9 cellular contexts compared by ENCODE assay signal in genomic region chr19:49594157-49595005, GRCh38. TPM values are rescaled to one million over a fixed set of nuclear protein-coding genes. Genes with fewer than 3 reads are reported as not detected.
DNase-seq lines count a peak whose midpoint lies in the region; ATAC-seq, FAIRE-seq and TF ChIP-seq lines count a peak whose summit lies in the region.
"Had no signal": no experiment of that assay in that cellular context is flagged by ENCODE, and none has a peak within 500 bp of the region (broad histone marks: within the 10 kb centered on the region; RNA-seq: fewer than 3 reads in every experiment).

No MANE protein-coding gene starts in this region.

- TF ChIP-seq POLR2A in breast epithelium (IDR thresholded peaks at IDR 0.05) (no peak), thyroid gland (IDR thresholded peaks at IDR 0.05) (no peak)

- TF ChIP-seq CTCF in breast epithelium (IDR thresholded peaks at IDR 0.05) (no peak), nephron progenitor cell (IDR thresholded peaks at IDR 0.05) (no peak), thyroid gland (IDR thresholded peaks at IDR 0.05) (no peak)

- no peaks in the 10 kb centered on the region for H3K9me3 Mint-ChIP-seq in nephron progenitor cell

- FAIRE-seq in HTR-8/SVneo (lab: Jason Lieb, UNC) = no peak

- ATAC-seq in GM21723 (IDR thresholded peaks at IDR 0.05; ENCODE audit: unreplicated experiment) = no peak

- no peak overlapping the region for H3K27ac ChIP-seq in BLaER1
- H3K27ac ChIP-seq in breast epithelium = peak overlapping the region; percentile 83 to 86
- peak overlapping the region in 1 of 3 donors; percentile 94 for H3K27ac ChIP-seq in thyroid gland

- peaks cover 72% of the 10 kb centered on the region for H4K20me1 ChIP-seq in BLaER1

- H3K27ac Mint-ChIP-seq in nephron progenitor cell = no peak overlapping the region

- H3K4me1 ChIP-seq in BLaER1 (peaks cover 18% of the 10 kb centered on the region), breast epithelium (peaks cover 4 to 6% of the 10 kb centered on the region in 2 donors), thyroid gland (peaks cover 12 to 14% of the 10 kb centered on the region in 2 donors)

- peaks cover 3% of the 10 kb centered on the region for H3K27me3 Mint-ChIP-seq in nephron progenitor cell (ENCODE audit: low read depth, poor library complexity)

- H3K4me1 Mint-ChIP-seq in nephron progenitor cell = peaks cover 27% of the 10 kb centered on the region

- no peak overlapping the region for H3K9ac ChIP-seq in BLaER1

- H3K36me3 ChIP-seq in BLaER1 (peaks cover 52% of the 10 kb centered on the region), breast epithelium (peaks cover 5% of the 10 kb centered on the region), thyroid gland (peaks cover 27 to 46% of the 10 kb centered on the region in 2 donors)

- DNase-seq in HuH-7 (ENCODE audit: low spot score) (peak; percentile 5), breast epithelium (ENCODE audit: low spot score in 2 of 2) (no peak), nephron progenitor cell (no peak), HTR-8/SVneo (ENCODE audit: insufficient read length, low spot score) (no peak), T1000 (lab: John Stamatoyannopoulos, UW) (no peak), thyroid gland (no peak)
- DNase-seq: aorta had no signal

- H3K27me3 ChIP-seq in BLaER1 = no peaks in the 10 kb centered on the region
- H3K27me3 ChIP-seq in breast epithelium = no peaks in the 10 kb centered on the region
- no peaks in the 10 kb centered on the region for H3K27me3 ChIP-seq in thyroid gland

- H3K4me3 ChIP-seq in BLaER1 = no peak overlapping the region
- H3K4me3 ChIP-seq in breast epithelium = no peak overlapping the region
- no peak overlapping the region for H3K4me3 ChIP-seq in thyroid gland (replicated peaks in 1 of 3)

- WGBS in thyroid gland, 2 donors = 94 to 95% methylated on average over 36 of the region's 36 CpGs

- peak overlapping the region; percentile 90 for H3K4me3 Mint-ChIP-seq in nephron progenitor cell

- H3K4me2 ChIP-seq in BLaER1 = peak overlapping the region; percentile 99

- intact Hi-C loops in breast epithelium (cut with DNase I; ENCODE audit: low total_unique reads) (no loop called here), thyroid gland (cut with DNase I) (loop anchor here (5.0 kb wide), 1 partner anchor 43 kb away; no protein-coding TSS in a partner anchor)

- peaks cover 14% of the 10 kb centered on the region for H3K36me3 Mint-ChIP-seq in nephron progenitor cell (ENCODE audit: low read depth)

- no peaks in the 10 kb centered on the region for H3K9me3 ChIP-seq in BLaER1
- H3K9me3 ChIP-seq in breast epithelium = no peaks in the 10 kb centered on the region
- H3K9me3 ChIP-seq in thyroid gland = no peaks in the 10 kb centered on the region

RNA-seq across cellular contexts. Expression of gene PRR12, which starts 3.4 kb away (rescaled TPM):
- total RNA-seq in breast epithelium (1 to 10 TPM; 6.2 to 8.8 (median 6.3) TPM), thyroid gland (10 to 100 TPM in 3 of 4 donors, 1 to 10 TPM in 1; 7.3 to 15.6 (median 12.4) TPM)

RNA-seq across cellular contexts. Expression of gene PRRG2, which starts 13.3 kb away (rescaled TPM):
- total RNA-seq in breast epithelium (10 to 100 TPM in 2 of 3 donors, under 1 TPM in 1; 0.32 to 16.1 (median 10.2) TPM), thyroid gland (10 to 100 TPM in 3 of 4 donors, 1 to 10 TPM in 1; 8.9 to 29.6 (median 25.0) TPM)

RNA-seq across cellular contexts. Expression of gene NOSIP, which starts 14.0 kb away (rescaled TPM):
- total RNA-seq in breast epithelium = 10 to 100 TPM; 54.7 to 60.0 (median 57.4) TPM
- 10 to 100 TPM; 46.1 to 94.6 (median 64.7) TPM for total RNA-seq in thyroid gland

RNA-seq across cellular contexts. Expression of gene RRAS, which starts 45.6 kb away (rescaled TPM):
- total RNA-seq in breast epithelium (100 to 1,000 TPM in 1 of 3 donors, 10 to 100 TPM in 2; 34.8 to 114 (median 41.0) TPM), thyroid gland (10 to 100 TPM; 24.0 to 44.5 (median 28.8) TPM)

RNA-seq across cellular contexts. Expression of gene SCAF1, which starts 47.6 kb away (rescaled TPM):
- total RNA-seq in breast epithelium (10 to 100 TPM in 2 of 3 donors, 1 to 10 TPM in 1; 9.8 to 15.4 (median 10.6) TPM), thyroid gland (10 to 100 TPM; 17.5 to 38.4 (median 25.8) TPM)
